1 cellular context compared by ENCODE assay signal in genomic region chr10:36515313-36515712, GRCh38.
TF ChIP-seq lines count a peak whose summit lies in the region.

No MANE protein-coding gene starts in this region.

TF ChIP-seq in IMR-90, 13 proteins besides CTCF, POLR2A, EP300 and RAD21 (continued from another document):
- TF ChIP-seq, protein P1, sequence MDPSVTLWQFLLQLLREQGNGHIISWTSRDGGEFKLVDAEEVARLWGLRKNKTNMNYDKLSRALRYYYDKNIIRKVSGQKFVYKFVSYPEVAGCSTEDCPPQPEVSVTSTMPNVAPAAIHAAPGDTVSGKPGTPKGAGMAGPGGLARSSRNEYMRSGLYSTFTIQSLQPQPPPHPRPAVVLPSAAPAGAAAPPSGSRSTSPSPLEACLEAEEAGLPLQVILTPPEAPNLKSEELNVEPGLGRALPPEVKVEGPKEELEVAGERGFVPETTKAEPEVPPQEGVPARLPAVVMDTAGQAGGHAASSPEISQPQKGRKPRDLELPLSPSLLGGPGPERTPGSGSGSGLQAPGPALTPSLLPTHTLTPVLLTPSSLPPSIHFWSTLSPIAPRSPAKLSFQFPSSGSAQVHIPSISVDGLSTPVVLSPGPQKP (IDR thresholded peaks at IDR 0.05; ENCODE audit: borderline replicate concordance, low read depth, low read length): no peak
- TF ChIP-seq BHLHE40 (IDR thresholded peaks at IDR 0.05; ENCODE audit: low read depth, low read length): no peak
- no peak for TF ChIP-seq SMC3 (IDR thresholded peaks at IDR 0.05; ENCODE audit: low read depth, low read length)
- TF ChIP-seq NFE2L2 (IDR thresholded peaks at IDR 0.05; ENCODE audit: low read depth, low read length): no peak
- TF ChIP-seq FOS (IDR thresholded peaks at IDR 0.05; ENCODE audit: low read depth, low read length): no peak
- TF ChIP-seq RCOR1 (IDR thresholded peaks at IDR 0.05; ENCODE audit: insufficient replicate concordance, low read length): no peak
- TF ChIP-seq RFX5 (IDR thresholded peaks at IDR 0.05; ENCODE audit: low read depth, low read length): no peak
- no peak for TF ChIP-seq MAFK (IDR thresholded peaks at IDR 0.05; ENCODE audit: low read depth, low read length)
- TF ChIP-seq MAZ (IDR thresholded peaks at IDR 0.05; ENCODE audit: borderline replicate concordance, low read depth, low read length): no peak
- TF ChIP-seq CEBPB (IDR thresholded peaks at IDR 0.05; ENCODE audit: low read depth, low read length): no peak
